ENCODE assay signal across 1 cellular context in the genomic region with DNA sequence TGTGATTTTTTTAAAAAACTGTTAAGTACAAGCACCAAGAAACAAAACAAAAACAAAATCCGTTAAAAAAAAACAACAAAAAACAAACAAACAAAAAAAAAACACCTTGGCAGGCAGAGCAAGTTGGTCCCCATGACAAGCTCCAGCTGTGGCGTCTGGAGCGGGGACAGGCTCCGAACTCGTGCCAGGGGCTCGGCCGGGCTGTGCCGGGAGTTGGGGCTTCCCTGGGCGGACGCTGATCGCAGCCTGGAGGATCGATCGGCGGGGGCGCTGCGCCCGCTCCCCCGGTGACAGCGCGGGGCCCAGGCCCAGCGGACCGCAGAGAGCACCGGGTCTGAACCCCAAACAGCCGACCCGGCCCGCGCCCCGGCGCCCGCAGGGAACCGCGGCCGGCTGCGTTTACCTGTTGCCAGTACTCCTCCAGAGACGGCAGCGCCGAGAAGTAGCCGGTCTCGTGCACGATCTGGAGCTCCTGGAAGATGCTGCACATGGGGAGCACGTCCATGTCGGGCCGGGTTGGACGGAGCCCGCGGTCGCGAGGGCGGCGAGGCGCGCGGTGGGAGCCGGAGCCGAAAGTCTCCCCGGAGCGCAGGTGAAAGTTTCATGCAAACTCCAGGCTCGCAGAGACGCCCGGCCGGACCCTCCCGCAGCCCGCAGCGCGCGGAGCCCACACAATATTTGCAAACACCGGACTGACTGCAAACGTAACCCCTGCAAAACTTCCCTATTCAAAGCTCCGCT.
TF ChIP-seq lines count a peak whose summit lies in the region.

KLF6 (minus strand) TSS at position 700 of the 741 bp plus-strand sequence; CDS start at position 505, 195 bp downstream.

TF ChIP-seq in SK-N-SH, 30 proteins besides CTCF, POLR2A, EP300 and RAD21 (continued from another document):
- TF ChIP-seq RFX5 (IDR thresholded peaks at IDR 0.05; ENCODE audit: low read length): no peak
- no peak for TF ChIP-seq GABPA (IDR thresholded peaks at IDR 0.05; ENCODE audit: low read depth)
- 0 out of 2 replicates have a peak, but pooled peaks have one; percentile 2 for TF ChIP-seq NFIC (IDR thresholded peaks at IDR 0.05; ENCODE audit: borderline replicate concordance)
- peak; percentile 51; the same call in 1 of the 2 replicates for TF ChIP-seq YY1 (IDR thresholded peaks at IDR 0.05; ENCODE audit: low read depth)
- no peak for TF ChIP-seq RCOR1 (IDR thresholded peaks at IDR 0.05; ENCODE audit: low read length)
- no peak; the same call in 1 of the 2 replicates for TF ChIP-seq EZH2phosphoT487 (IDR thresholded peaks at IDR 0.05; ENCODE audit: borderline replicate concordance, low read depth)
